In the genomic region with DNA sequence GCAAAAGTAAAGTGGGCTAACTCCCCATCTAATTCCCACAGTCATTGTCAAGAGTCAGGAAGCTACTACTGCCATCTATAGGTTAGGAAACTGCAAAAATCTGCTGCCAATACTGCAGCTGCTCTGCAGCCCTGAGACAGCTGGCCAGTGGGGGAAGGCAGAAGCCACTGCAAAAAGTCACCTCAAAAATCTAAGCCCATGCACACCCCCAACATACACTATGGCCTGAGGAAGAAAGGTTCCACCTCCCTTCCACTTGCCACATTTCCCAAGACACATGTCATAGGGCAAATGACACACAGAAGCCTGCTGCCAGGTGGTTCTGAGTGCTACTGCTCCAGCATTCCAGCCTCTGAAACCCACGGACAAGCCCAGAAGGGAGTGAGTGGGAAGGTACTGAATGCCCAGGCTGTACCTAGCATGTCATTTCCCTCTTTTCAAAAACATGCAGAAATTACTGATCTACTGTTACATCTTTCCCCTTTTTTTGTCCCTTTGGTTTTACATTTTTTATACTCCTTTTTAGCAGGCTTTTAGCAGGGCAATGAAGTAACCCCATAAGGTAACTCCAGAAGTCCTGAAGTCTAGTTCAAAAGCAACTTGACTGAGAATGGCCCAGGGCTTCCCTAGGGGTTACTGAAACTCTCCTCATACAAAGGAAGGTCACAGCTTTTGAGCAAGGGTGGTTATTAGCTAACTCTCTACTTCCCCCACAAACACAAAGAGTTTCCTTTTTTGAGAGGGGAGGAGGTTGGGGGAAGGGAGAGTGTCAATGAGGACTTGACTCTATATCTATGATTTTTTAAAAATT, we compare ENCODE assay signal across 8 cellular contexts. TPM values are rescaled to one million over a fixed set of nuclear protein-coding genes. Genes with fewer than 3 reads are reported as not detected.
DNase-seq lines count a peak whose midpoint lies in the region; ATAC-seq and TF ChIP-seq lines count a peak whose summit lies in the region.

No MANE protein-coding gene starts in this region.

- peak in 51 of 56 donors; percentile 19 to 59 (median 41) for TF ChIP-seq CTCF in dorsolateral prefrontal cortex (IDR thresholded peaks at IDR 0.05 in 54 of 56, conservative IDR thresholded peaks at IDR 0.05 in 2 of 56; ENCODE audit: low read depth in 1 of 56, partially characterized antibody in 56 of 56)

- H3K27ac ChIP-seq in CD4-positive, CD25-positive, alpha-beta regulatory T cell (ENCODE audit: insufficient read depth, low read length, poor library complexity, severe bottlenecking) = no peak overlapping the region
- no peak overlapping the region for H3K27ac ChIP-seq in GM23248
- peak overlapping the region in 29 of 59 donors; percentile 1 to 62 (median 37) for H3K27ac ChIP-seq in dorsolateral prefrontal cortex

- no peaks in the 10 kb centered on the region for H3K9me3 ChIP-seq in CD4-positive, CD25-positive, alpha-beta regulatory T cell (ENCODE audit: control insufficient read depth in 2 of 2, low read length in 2 of 2)
- no peaks in the 10 kb centered on the region for H3K9me3 ChIP-seq in GM23248 (ENCODE audit: low read depth)

- H3K27me3 Mint-ChIP-seq in CD4-positive, CD25-positive, alpha-beta regulatory T cell = no peaks in the 10 kb centered on the region

- no peak for ATAC-seq in CD4-positive, CD25-positive, alpha-beta regulatory T cell (ENCODE audit: low read depth in 2 of 2)
- no peak for ATAC-seq in HG03025 (IDR thresholded peaks at IDR 0.05; ENCODE audit: low FRiP score, unreplicated experiment)

- intact Hi-C loops in dorsolateral prefrontal cortex (cut with DNase I) = no loop called here

- H3K4me3 ChIP-seq in CD4-positive, CD25-positive, alpha-beta regulatory T cell (ENCODE audit: low read depth, low read length) = no peak overlapping the region
- H3K4me3 ChIP-seq in GM23248 (no peak overlapping the region), dorsolateral prefrontal cortex (no peak overlapping the region)

- no peak overlapping the region for H3K4me3 Mint-ChIP-seq in CD4-positive, CD25-positive, alpha-beta regulatory T cell

- no peak overlapping the region for H3K9ac ChIP-seq in GM23248

- in situ Hi-C loops in GM23248 (cut with MboI) = no loop called here

- WGBS in GM23248 (ENCODE audit: low coverage in 1 of 2, low lambda C conversion rate in 2 of 2, missing lambda C conversion rate in 2 of 2), 2 experiments = 10 to 15% methylated on average over 1 of the region's 1 CpG

- H3K79me2 ChIP-seq in GM23248 (ENCODE audit: insufficient read depth) = peaks cover 27% of the 10 kb centered on the region

- H3K27ac Mint-ChIP-seq in CD4-positive, CD25-positive, alpha-beta regulatory T cell = peak overlapping the region in 2 of 3 donors; percentile 50 to 69

- H3K9me2 ChIP-seq in GM23248 (ENCODE audit: insufficient read depth) = no peaks in the 10 kb centered on the region

- peak in 1 of 3 donors; percentile 14 for DNase-seq in CD4-positive, CD25-positive, alpha-beta regulatory T cell
- DNase-seq in GM23248 (peak; percentile 56), NCI-H82 (lab: John Stamatoyannopoulos, UW) (peak; percentile 56), dorsolateral prefrontal cortex (no peak), myocyte (ENCODE audit: low read depth) (peak; percentile 92), activated gamma-delta T cell (lab: John Stamatoyannopoulos, UW) (no peak)
- no peak for DNase-seq in central memory CD4-positive, alpha-beta T cell

- no peaks in the 10 kb centered on the region for H3K4me1 ChIP-seq in CD4-positive, CD25-positive, alpha-beta regulatory T cell (ENCODE audit: control insufficient read depth, insufficient read depth, low read length, poor library complexity, severe bottlenecking)
- H3K4me1 ChIP-seq in GM23248 (ENCODE audit: insufficient read depth) = peaks cover 13% of the 10 kb centered on the region

- H4K20me1 ChIP-seq in GM23248 (ENCODE audit: insufficient read depth) = no peaks in the 10 kb centered on the region; the same call in none of the 2 replicates

- H3K36me3 Mint-ChIP-seq in CD4-positive, CD25-positive, alpha-beta regulatory T cell = peaks cover 35% of the 10 kb centered on the region

- no peaks in the 10 kb centered on the region for H3K27me3 ChIP-seq in CD4-positive, CD25-positive, alpha-beta regulatory T cell (ENCODE audit: control insufficient read depth, insufficient read depth, low read length)
- no peaks in the 10 kb centered on the region for H3K27me3 ChIP-seq in GM23248 (replicated peaks; ENCODE audit: insufficient read depth)
- H3K27me3 ChIP-seq in dorsolateral prefrontal cortex = no peaks in the 10 kb centered on the region

- H3K9me3 Mint-ChIP-seq in CD4-positive, CD25-positive, alpha-beta regulatory T cell = no peaks in the 10 kb centered on the region

- H2AFZ ChIP-seq in GM23248 = no peak overlapping the region

- peaks cover 6 to 43% (median 35%) of the 10 kb centered on the region in 4 donors for H3K4me1 Mint-ChIP-seq in CD4-positive, CD25-positive, alpha-beta regulatory T cell

- no peak overlapping the region for H3K4me2 ChIP-seq in GM23248 (ENCODE audit: unreplicated experiment)

- H3K36me3 ChIP-seq in CD4-positive, CD25-positive, alpha-beta regulatory T cell (ENCODE audit: control insufficient read depth, insufficient read depth, low read length) = peaks cover 63% of the 10 kb centered on the region
- H3K36me3 ChIP-seq in GM23248 (ENCODE audit: low read depth) = 0 out of 2 replicates have a peak, but pooled peaks cover 3% of the 10 kb centered on the region

- H3F3A ChIP-seq in GM23248 (ENCODE audit: insufficient read depth) = peaks cover 17% of the 10 kb centered on the region

RNA-seq across cellular contexts. Expression of a gene that starts 36.8 kb away (rescaled TPM):
- 58.4 TPM for total RNA-seq in CD4-positive, CD25-positive, alpha-beta regulatory T cell
- polyA plus RNA-seq in CD4-positive, CD25-positive, alpha-beta regulatory T cell = 10 to 100 TPM; 51.8 to 75.2 (median 57.2) TPM
- 42.7 and 43.6 TPM in 2 replicates for total RNA-seq in GM23248 (2014; rRNA removed; shearing (Covaris generic))
- 25.6 and 27.1 TPM in 2 replicates for polyA plus RNA-seq in GM23248 (2016; fragmentation: Nextera tagmentation; extraction: Ambion mirVana)
- total RNA-seq in dorsolateral prefrontal cortex (100 to 1,000 TPM in 35 of 120 experiments, 10 to 100 TPM in 85; 71.8 to 123 (median 94.1) TPM), myocyte (60.8 and 63.8 TPM in 2 replicates)
- polyA plus RNA-seq in myocyte (2012) = 41.6 TPM

RNA-seq across cellular contexts. Expression of a gene that starts 45.7 kb away (rescaled TPM):
- not detected for total RNA-seq in CD4-positive, CD25-positive, alpha-beta regulatory T cell
- not detected for polyA plus RNA-seq in CD4-positive, CD25-positive, alpha-beta regulatory T cell
- total RNA-seq in GM23248 (2014; rRNA removed; shearing (Covaris generic)) = not detected in 2 replicates
- polyA plus RNA-seq in GM23248 (2016; fragmentation: Nextera tagmentation; extraction: Ambion mirVana) = not detected in 2 replicates
- under 1 TPM in 4 of 120 experiments, not detected in 116; 0.21 to 0.34 (median 0.25) TPM for total RNA-seq in dorsolateral prefrontal cortex
- not detected in 2 replicates for total RNA-seq in myocyte
- polyA plus RNA-seq in myocyte (2012) = not detected

RNA-seq across cellular contexts. Expression of a gene that starts 59.0 kb away (rescaled TPM):
- total RNA-seq in CD4-positive, CD25-positive, alpha-beta regulatory T cell = 47.3 TPM
- 10 to 100 TPM in 3 of 4 donors, 1 to 10 TPM in 1; 10.0 to 12.5 (median 11.2) TPM for polyA plus RNA-seq in CD4-positive, CD25-positive, alpha-beta regulatory T cell
- total RNA-seq in GM23248 (2014; rRNA removed; shearing (Covaris generic)) = 18.6 and 23.0 TPM in 2 replicates
- polyA plus RNA-seq in GM23248 (2016; fragmentation: Nextera tagmentation; extraction: Ambion mirVana) = 12.3 and 12.6 TPM in 2 replicates
- total RNA-seq in dorsolateral prefrontal cortex (10 to 100 TPM; 14.5 to 25.7 (median 19.3) TPM), myocyte (17.5 and 21.1 TPM in 2 replicates)
- polyA plus RNA-seq in myocyte (2012) = 15.8 TPM

Comparison
In these comparisons a context has a peak if more than half of its experiments do, and no peak if none do; other contexts are left out.
1. DNase-seq: peak in GM23248 (single experiment), NCI-H82 (single experiment) and myocyte (single experiment); none in dorsolateral prefrontal cortex (0 of 10), activated gamma-delta T cell (single experiment) and central memory CD4-positive, alpha-beta T cell (single experiment).